ENCODE assay signal across 1 cellular context in genomic region chr6:154218336-154218735, GRCh38.
TF ChIP-seq lines count a peak whose summit lies in the region.

No MANE protein-coding gene starts in this region.

TF ChIP-seq in HepG2, 621 proteins besides CTCF, POLR2A, EP300 and RAD21:
- TF ChIP-seq UBTF (CRISPR knock-in tag; IDR thresholded peaks at IDR 0.05) (no peak), HNRNPK (IDR thresholded peaks at IDR 0.05; ENCODE audit: low read depth, low read length, poor library complexity, severe bottlenecking) (no peak), FOXO1 (CRISPR knock-in tag; IDR thresholded peaks at IDR 0.05) (no peak), SP140L (CRISPR knock-in tag; IDR thresholded peaks at IDR 0.05; ENCODE audit: borderline replicate concordance) (no peak), RELA (CRISPR knock-in tag; IDR thresholded peaks at IDR 0.05) (no peak), ZMYM4 (CRISPR knock-in tag; IDR thresholded peaks at IDR 0.05) (no peak), ZNF713 (CRISPR knock-in tag; IDR thresholded peaks at IDR 0.05) (no peak), DMAP1 (CRISPR knock-in tag; IDR thresholded peaks at IDR 0.05) (no peak), KMT2B (CRISPR knock-in tag; IDR thresholded peaks at IDR 0.05) (no peak), ZNF296 (CRISPR knock-in tag; conservative IDR thresholded peaks at IDR 0.05) (no peak), ZBTB37 (CRISPR knock-in tag; IDR thresholded peaks at IDR 0.05) (no peak), ZNF7 (CRISPR knock-in tag; IDR thresholded peaks at IDR 0.05) (no peak), ISX (CRISPR knock-in tag; conservative IDR thresholded peaks at IDR 0.05) (no peak), ARID4A (CRISPR knock-in tag; IDR thresholded peaks at IDR 0.05; ENCODE audit: borderline replicate concordance) (no peak), ZNF503 (CRISPR knock-in tag; IDR thresholded peaks at IDR 0.05) (no peak), PLSCR1 (CRISPR knock-in tag; IDR thresholded peaks at IDR 0.05; ENCODE audit: borderline replicate concordance) (no peak), ZNF775 (CRISPR knock-in tag; IDR thresholded peaks at IDR 0.05; ENCODE audit: borderline replicate concordance) (no peak)
TF ChIP-seq in HepG2: peak in this region for 0.
